In the genomic region with DNA sequence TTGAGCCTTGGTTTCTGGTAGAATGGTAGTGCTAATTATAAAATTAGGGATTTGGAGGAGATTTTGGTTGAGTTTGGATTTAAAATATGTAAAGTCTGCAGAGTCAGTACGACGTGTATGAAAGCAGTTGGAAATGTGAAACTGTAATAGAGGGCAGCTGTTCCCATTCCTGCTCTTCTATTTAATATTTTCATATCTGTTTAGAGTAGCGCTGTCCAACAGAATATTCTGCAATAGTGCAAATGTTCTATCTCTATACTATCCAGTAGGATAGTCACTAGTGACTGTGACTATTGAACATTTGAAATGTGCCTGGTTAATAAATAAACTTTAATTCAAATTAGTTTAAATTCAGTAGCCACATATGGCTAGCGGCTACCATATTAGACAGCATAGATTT, we compare ENCODE assay signal across 25 cellular contexts.
"Had no signal": no experiment of that assay in that cellular context is flagged by ENCODE, and none has a peak within 500 bp of the region (broad histone marks: within the 10 kb centered on the region; RNA-seq: fewer than 3 reads in every experiment).

No MANE protein-coding gene starts in this region.

- H3K27ac ChIP-seq: adrenal gland, body of pancreas, colonic mucosa, gastroesophageal sphincter had no signal

- ATAC-seq: activated CD4-positive, alpha-beta T cell treated with anti-CD3 and anti-CD28 coated beads for 36 hours; activated CD8-positive, alpha-beta memory T cell treated with anti-CD3 and anti-CD28 coated beads, Interleukin-2, amount 10 ng/mL, durations not matched to agents 7 days and 5 days; activated CD8-positive, alpha-beta T cell treated with anti-CD3 and anti-CD28 coated beads, Interleukin-2, amount 10 ng/mL, durations not matched to agents 7 days and 5 days; activated naive CD8-positive, alpha-beta T cell treated with anti-CD3 and anti-CD28 coated beads, Interleukin-2, amount 50 U/mL, for 24 hours; body of pancreas; esophagus mucosa; gastroesophageal sphincter had no signal

- H3K36me3 ChIP-seq: adrenal gland, colonic mucosa, gastroesophageal sphincter had no signal

- H3K4me1 ChIP-seq: adrenal gland, body of pancreas, colonic mucosa, gastroesophageal sphincter had no signal

- H3K9me3 ChIP-seq: adrenal gland, body of pancreas, colonic mucosa, gastroesophageal sphincter had no signal

- H3K27me3 ChIP-seq: adrenal gland, body of pancreas, colonic mucosa, gastroesophageal sphincter had no signal

- H3K4me3 ChIP-seq: adrenal gland, body of pancreas, colonic mucosa, gastroesophageal sphincter had no signal

- DNase-seq: activated CD4-positive, alpha-beta memory T cell treated with anti-CD3 and anti-CD28 coated beads for 36 hours; activated CD4-positive, alpha-beta T cell treated with anti-CD3 and anti-CD28 coated beads for 36 hours; activated CD4-positive, alpha-beta T cell treated with anti-CD3 and anti-CD28 coated beads, Interleukin-2, amount 10 ng/mL, durations not matched to agents 24 days and 14 days; activated CD4-positive, CD25-positive, alpha-beta regulatory T cell; activated CD4-positive, CD25-positive, alpha-beta regulatory T cell treated with anti-CD3 and anti-CD28 coated beads, Interleukin-2, amount 50 U/mL, for 72 hours; activated CD8-positive, alpha-beta memory T cell treated with anti-CD3 and anti-CD28 coated beads, Interleukin-2, amount 10 ng/mL, durations not matched to agents 7 days and 5 days; activated CD8-positive, alpha-beta memory T cell treated with anti-CD3 and anti-CD28 coated beads, Interleukin-2, amount 50 U/mL, for 4 hours; activated CD8-positive, alpha-beta T cell treated with anti-CD3 and anti-CD28 coated beads, Interleukin-2, amount 10 ng/mL, durations not matched to agents 7 days and 5 days; activated effector memory CD4-positive, alpha-beta T cell treated with anti-CD3 and anti-CD28 coated beads, Interleukin-2, amount 50 U/mL, for 16 hours; activated naive CD4-positive, alpha-beta T cell treated with anti-CD3 and anti-CD28 coated beads for 36 hours; activated naive CD8-positive, alpha-beta T cell treated with anti-CD3 and anti-CD28 coated beads for 36 hours; activated naive CD8-positive, alpha-beta T cell treated with anti-CD3 and anti-CD28 coated beads, Interleukin-2, amount 50 U/mL, for 24 hours; activated T-cell treated with anti-CD3 and anti-CD28 coated beads, Interleukin-2, amount 50 U/mL, for 1 hour; activated T-cell treated with anti-CD3 and anti-CD28 coated beads, Interleukin-2, amount 50 U/mL, for 48 hours; adrenal gland; amygdala; aorta; body of pancreas; caudate nucleus; colonic mucosa; effector CD8-positive, alpha-beta T cell; foreskin melanocyte; T-helper 2 cell had no signal
